In the genomic region with DNA sequence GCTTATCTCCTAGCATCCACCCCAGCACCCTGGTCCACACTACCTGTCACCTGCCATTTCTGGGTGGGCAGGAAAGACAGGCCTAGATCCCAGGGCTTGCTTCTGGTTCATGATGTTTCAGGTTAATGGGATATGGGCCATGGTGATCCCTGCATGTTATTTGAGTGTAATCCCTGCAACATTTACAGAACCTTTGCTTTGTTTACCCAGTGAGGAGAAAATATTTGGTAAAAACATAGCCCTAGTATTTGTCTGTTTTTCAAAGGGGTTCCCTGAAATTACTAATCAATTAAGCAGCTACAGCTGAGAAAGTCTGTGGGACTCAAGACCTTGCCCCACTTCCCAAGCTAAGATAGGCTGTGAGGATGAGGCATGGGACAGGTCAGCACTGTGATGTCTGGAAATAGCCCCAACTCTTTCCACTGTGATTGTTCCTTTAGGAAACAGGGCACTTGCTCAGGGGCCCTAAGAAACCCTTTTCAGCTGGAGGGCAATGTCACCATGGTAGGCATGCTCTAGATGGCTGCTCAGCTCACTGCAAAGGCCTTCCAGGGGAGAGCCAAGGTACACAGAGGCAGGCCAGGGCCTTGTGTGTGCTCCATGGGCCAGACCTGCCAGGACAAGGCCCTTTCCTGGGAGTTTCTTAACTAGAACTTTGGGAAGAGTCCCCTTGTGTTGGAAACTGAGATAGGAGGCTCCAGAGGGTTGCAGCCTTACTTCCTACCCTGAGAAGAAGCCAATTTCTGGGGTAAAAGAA, we compare ENCODE assay signal across 1 cellular context.
TF ChIP-seq lines count a peak whose summit lies in the region.

No MANE protein-coding gene starts in this region.

TF ChIP-seq in GM23338, 12 proteins besides CTCF, POLR2A, EP300 and RAD21 (continued from another document):
- TF ChIP-seq CREB1 (CRISPR knock-in tag; IDR thresholded peaks at IDR 0.05; ENCODE audit: low read depth) = no peak
